ENCODE assay signal across 11 cellular contexts in genomic region chr13:40438999-40439797, GRCh38.
DNase-seq lines count a peak whose midpoint lies in the region; ATAC-seq and TF ChIP-seq lines count a peak whose summit lies in the region.
"Had no signal": no experiment of that assay in that cellular context is flagged by ENCODE, and none has a peak within 500 bp of the region (broad histone marks: within the 10 kb centered on the region; RNA-seq: fewer than 3 reads in every experiment).

No MANE protein-coding gene starts in this region.

- peaks cover 18 to 29% of the 10 kb centered on the region in 2 experiments for H3K4me1 ChIP-seq in trophoblast cell (ENCODE audit: control insufficient read depth in 1 of 2, insufficient read depth in 2 of 2, low read length in 2 of 2)

- H2AFZ ChIP-seq in trophoblast cell (ENCODE audit: insufficient read depth, low read length, poor library complexity), result no peak overlapping the region

- H3K27ac ChIP-seq in trophoblast cell (ENCODE audit: low read depth, low read length), result peak overlapping the region; percentile 87

- H4K12ac ChIP-seq in trophoblast cell (ENCODE audit: low read depth, low read length), result no peak overlapping the region

- H3K36me3 Mint-ChIP-seq in CD14-positive monocyte, result no peaks in the 10 kb centered on the region
- H3K36me3 Mint-ChIP-seq in T-helper 2 cell treated with Interferon-gamma antibody and Interleukin-4, amounts not matched to agents 5 μg/mL and 100 μg/mL, for 36 hours (ENCODE audit: low read depth), result no peaks in the 10 kb centered on the region

- peak overlapping the region; percentile 48 for H3K18ac ChIP-seq in trophoblast cell (ENCODE audit: low read length)

- H4K91ac ChIP-seq in trophoblast cell (ENCODE audit: low read depth, low read length), result peak overlapping the region; percentile 96

- no peaks in the 10 kb centered on the region for H3K9me3 ChIP-seq in trophoblast cell (ENCODE audit: insufficient read depth, low read depth, low read length)

- H3K4me3 Mint-ChIP-seq in CD14-positive monocyte, result peak overlapping the region; percentile 28 to 64
- H3K4me3 Mint-ChIP-seq in T-helper 2 cell treated with Interferon-gamma antibody and Interleukin-4, amounts not matched to agents 5 μg/mL and 100 μg/mL, for 36 hours, result peak overlapping the region; percentile 58

- H3K14ac ChIP-seq in trophoblast cell (ENCODE audit: low read length), result peak overlapping the region; percentile 86

- no peak overlapping the region for H3K9ac ChIP-seq in trophoblast cell (ENCODE audit: low read length)

- H2BK12ac ChIP-seq in trophoblast cell (ENCODE audit: low read length), result peak overlapping the region; percentile 83

- H3K27me3 ChIP-seq in trophoblast cell (ENCODE audit: insufficient read depth, low read length), result no peaks in the 10 kb centered on the region

- WGBS in trophoblast cell (ENCODE audit: extremely low coverage, insufficient coverage, insufficient read length), result no CpG with 5 or more reads among the region's 12 CpGs

- no peak overlapping the region for H3K23ac ChIP-seq in trophoblast cell (ENCODE audit: low read length)

- peaks cover 22% of the 10 kb centered on the region for H3K4me1 Mint-ChIP-seq in CD14-positive monocyte
- peaks cover 28% of the 10 kb centered on the region for H3K4me1 Mint-ChIP-seq in T-helper 2 cell treated with Interferon-gamma antibody and Interleukin-4, amounts not matched to agents 5 μg/mL and 100 μg/mL, for 36 hours (ENCODE audit: low read depth)

- peak overlapping the region; percentile 95 for H2BK5ac ChIP-seq in trophoblast cell (ENCODE audit: low read depth, low read length, poor library complexity)

- peaks cover 1 to 7% (median 2%) of the 10 kb centered on the region in 3 donors for H3K27me3 Mint-ChIP-seq in CD14-positive monocyte (ENCODE audit: low read depth in 3 of 3)
- H3K27me3 Mint-ChIP-seq in T-helper 2 cell treated with Interferon-gamma antibody and Interleukin-4, amounts not matched to agents 5 μg/mL and 100 μg/mL, for 36 hours (ENCODE audit: low read depth), result no peaks in the 10 kb centered on the region

- H3K9me3 Mint-ChIP-seq in CD14-positive monocyte, result no peaks in the 10 kb centered on the region
- H3K9me3 Mint-ChIP-seq in T-helper 2 cell treated with Interferon-gamma antibody and Interleukin-4, amounts not matched to agents 5 μg/mL and 100 μg/mL, for 36 hours, result no peaks in the 10 kb centered on the region

- no peak overlapping the region for H3K4me3 ChIP-seq in fibroblast of mammary gland (ENCODE audit: control insufficient read depth, low read depth, low read length)
- no peak overlapping the region for H3K4me3 ChIP-seq in trophoblast cell (ENCODE audit: low read depth, low read length)

- intact Hi-C loops in CD14-positive monocyte (cut with micrococcal nuclease), result no loop called here

- H3K4me2 ChIP-seq in trophoblast cell (ENCODE audit: low read length), result peak overlapping the region; percentile 21

- H3K79me1 ChIP-seq in trophoblast cell (ENCODE audit: low read length), result peaks cover 29% of the 10 kb centered on the region

- DNase-seq in CD14-positive monocyte (ENCODE audit: low spot score), result no peak
- peak; percentile 48 for DNase-seq in T-helper 2 cell treated with Interferon-gamma antibody and Interleukin-4, amounts not matched to agents 5 μg/mL and 100 μg/mL, for 36 hours (ENCODE audit: low spot score)
- DNase-seq in fibroblast of mammary gland (ENCODE audit: low read depth), result peak; percentile 59
- DNase-seq in trophoblast cell, result peak; percentile 86 to 96
- no peak for DNase-seq in AG08396 (ENCODE audit: low spot score)
- no peak for DNase-seq in RKO (ENCODE audit: low spot score)
- no peak for DNase-seq in COLO668 (lab: John Stamatoyannopoulos, UW; ENCODE audit: unreplicated experiment)
- DNase-seq: activated effector memory CD4-positive, alpha-beta T cell treated with Interleukin-2 at 50 U/mL for 16 hours; mesendoderm; NCI-H1694 had no signal

- H3K27ac Mint-ChIP-seq in CD14-positive monocyte, result peak overlapping the region in 2 of 7 donors; percentile 16 to 60
- H3K27ac Mint-ChIP-seq in T-helper 2 cell treated with Interferon-gamma antibody and Interleukin-4, amounts not matched to agents 5 μg/mL and 100 μg/mL, for 36 hours, result peak overlapping the region; percentile 73

- peaks cover 4% of the 10 kb centered on the region for H3K79me2 ChIP-seq in trophoblast cell (ENCODE audit: control insufficient read depth, insufficient read depth, low read length, poor library complexity)

- peak overlapping the region; percentile 92 for H2AK5ac ChIP-seq in trophoblast cell (ENCODE audit: low read length)

- ATAC-seq in HG03159 (IDR thresholded peaks at IDR 0.05; ENCODE audit: unreplicated experiment), result no peak

- peak overlapping the region; percentile 25 for H4K8ac ChIP-seq in trophoblast cell (ENCODE audit: low read depth, low read length)

- H3K4ac ChIP-seq in trophoblast cell (ENCODE audit: low read depth, low read length), result peak overlapping the region; percentile 24

- H3K36me3 ChIP-seq in trophoblast cell (ENCODE audit: control insufficient read depth in 1 of 2, insufficient read depth in 2 of 2, low read length in 2 of 2), result no peaks in the 10 kb centered on the region

- TF ChIP-seq CTCF in CD14-positive monocyte (IDR thresholded peaks at IDR 0.05) (no peak), fibroblast of mammary gland (conservative IDR thresholded peaks at IDR 0.05; ENCODE audit: control insufficient read depth, insufficient read depth, low read depth, low read length) (no peak)

- peak overlapping the region; percentile 92 for H2BK120ac ChIP-seq in trophoblast cell (ENCODE audit: insufficient read depth, low read length, poor library complexity)

Comparison
In these comparisons a context has a peak if more than half of its experiments do, and no peak if none do; other contexts are left out.
1. DNase-seq: peak in T-helper 2 cell treated with Interferon-gamma antibody and Interleukin-4, amounts not matched to agents 5 μg/mL and 100 μg/mL, for 36 hours (single experiment), fibroblast of mammary gland (single experiment) and trophoblast cell (2 of 2); none in CD14-positive monocyte (single experiment), AG08396 (single experiment), RKO (single experiment) and COLO668 (single experiment).